ENCODE assay signal across 20 cellular contexts in genomic region chr12:41122894-41123293, GRCh38.
"Had no signal": no experiment of that assay in that cellular context is flagged by ENCODE, and none has a peak within 500 bp of the region (broad histone marks: within the 10 kb centered on the region; RNA-seq: fewer than 3 reads in every experiment).

No MANE protein-coding gene starts in this region.

- DNase-seq: cerebellar nuclear complex; cortex of kidney; effector memory CD8-positive, alpha-beta T cell; erythroblast; head of caudate nucleus; left ventricle myocardium superior; lower lobe of right lung; naive thymus-derived CD8-positive, alpha-beta T cell; nephron progenitor cell; nucleus accumbens; pancreas; small intestine; stimulated activated CD4-positive, alpha-beta T cell treated with anti-CD3 and anti-CD28 coated beads, Interleukin-12 subunit alpha, Interleukin-12 subunit beta, amount 100 ng/mL, for 4 hours; stimulated activated CD4-positive, alpha-beta T cell treated with anti-CD3 and anti-CD28 coated beads, Interleukin-1b, Interleukin-23, amount 100 ng/mL, for 48 hours; stimulated activated CD4-positive, alpha-beta T cell treated with anti-CD3 and anti-CD28 coated beads, Interleukin-4, amount 100 ng/mL, for 1 hour; stimulated activated naive CD4-positive, alpha-beta T cell treated with Interleukin-2 at 50 U/mL for 16 hours; stomach; transverse colon; upper lobe of right lung had no signal

- H3K9me3 ChIP-seq: lower lobe of right lung, pancreas, stomach, transverse colon, upper lobe of right lung, uterus had no signal

- H3K27me3 ChIP-seq: pancreas, stomach, transverse colon, upper lobe of right lung, uterus had no signal

- H3K27ac ChIP-seq: lower lobe of right lung, pancreas, stomach, transverse colon, upper lobe of right lung, uterus had no signal

- H3K4me1 ChIP-seq: lower lobe of right lung, pancreas, transverse colon, upper lobe of right lung, uterus had no signal

- H3K36me3 ChIP-seq: lower lobe of right lung, pancreas, stomach, transverse colon, upper lobe of right lung, uterus had no signal

- H3K4me3 ChIP-seq: lower lobe of right lung, pancreas, stomach, transverse colon, upper lobe of right lung, uterus had no signal
